7 cellular contexts compared by ENCODE assay signal in the genomic region with DNA sequence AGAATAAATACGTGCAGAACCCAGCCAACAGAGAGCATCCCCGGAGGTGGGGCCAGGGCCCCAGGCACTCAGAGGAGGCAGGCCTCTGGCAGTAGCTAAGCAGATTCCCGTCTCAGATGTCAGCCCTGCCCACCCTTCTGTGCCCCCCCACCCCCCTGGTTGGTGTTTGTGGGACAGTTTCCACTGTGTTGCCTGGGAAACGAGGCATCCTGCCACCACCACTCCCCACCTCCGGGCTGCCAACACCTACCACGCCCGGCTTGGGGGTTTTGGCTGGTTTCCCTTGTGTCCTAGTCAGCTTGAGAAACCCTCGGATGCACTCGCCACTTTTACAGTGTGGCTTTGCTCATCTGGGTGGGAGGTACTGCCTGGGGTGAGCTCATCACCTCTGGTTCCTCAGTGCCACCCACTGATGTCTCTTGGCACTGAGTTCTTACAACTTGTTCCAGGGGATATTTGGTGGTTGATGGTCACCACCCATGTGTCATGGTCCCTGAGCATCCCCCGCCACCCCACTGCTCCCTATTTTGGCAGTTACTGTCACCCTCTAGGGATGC.
DNase-seq lines count a peak whose midpoint lies in the region; ATAC-seq, FAIRE-seq and TF ChIP-seq lines count a peak whose summit lies in the region.

No MANE protein-coding gene starts in this region.

- peak overlapping the region; percentile 48 for H3K27ac Mint-ChIP-seq in stimulated activated naive B cell treated with anti-CD40 and anti-IgM and Interleukin-4, amounts not matched to agents 10 μg/mL and 1 μg/mL and 100 μg/mL, for 72 hours

- in situ Hi-C loops in astrocyte of the cerebellum (cut with HindIII; ENCODE audit: low sequenced_read_pairs) = no loop called here

- H3K27me3 ChIP-seq in lung (ENCODE audit: control insufficient read depth, insufficient read depth) = no peaks in the 10 kb centered on the region

- H3K9me3 ChIP-seq in lung (ENCODE audit: control insufficient read depth in 2 of 2, insufficient read depth in 1 of 2, low read length in 1 of 2) = peaks cover 0 to 2% of the 10 kb centered on the region in 2 donors

- H3K4me1 Mint-ChIP-seq in stimulated activated naive B cell treated with anti-CD40 and anti-IgM and Interleukin-4, amounts not matched to agents 10 μg/mL and 1 μg/mL and 100 μg/mL, for 72 hours = peaks cover 3 to 4% of the 10 kb centered on the region in 2 donors

- H3K27me3 Mint-ChIP-seq in stimulated activated naive B cell treated with anti-CD40 and anti-IgM and Interleukin-4, amounts not matched to agents 10 μg/mL and 1 μg/mL and 100 μg/mL, for 72 hours = peaks cover 5 to 7% of the 10 kb centered on the region in 2 donors

- peaks cover 0 to 1% of the 10 kb centered on the region in 2 donors for H3K9me3 Mint-ChIP-seq in stimulated activated naive B cell treated with anti-CD40 and anti-IgM and Interleukin-4, amounts not matched to agents 10 μg/mL and 1 μg/mL and 100 μg/mL, for 72 hours

- no peaks in the 10 kb centered on the region for H3K36me3 Mint-ChIP-seq in stimulated activated naive B cell treated with anti-CD40 and anti-IgM and Interleukin-4, amounts not matched to agents 10 μg/mL and 1 μg/mL and 100 μg/mL, for 72 hours

- 37 to 61% methylated on average over 10 of the region's 10 CpGs for WGBS in lung, 2 donors

- H3K4me3 ChIP-seq in astrocyte of the cerebellum (ENCODE audit: low read depth, low read length) = no peak overlapping the region
- no peak overlapping the region for H3K4me3 ChIP-seq in lung

- DNase-seq in HTR-8/SVneo (ENCODE audit: insufficient read length, low spot score) (peak; percentile 90), T1000 (lab: John Stamatoyannopoulos, UW) (peak; percentile 96), astrocyte of the cerebellum (ENCODE audit: low read depth) (peak; percentile 29), lung (ENCODE audit: low spot score) (peak; percentile 42), GF-D8 (lab: John Stamatoyannopoulos, UW) (no peak)
- DNase-seq in stimulated activated naive B cell treated with anti-CD40 and anti-IgM and Interleukin-4, amounts not matched to agents 10 μg/mL and 1 μg/mL and 100 μg/mL, for 72 hours = peak; percentile 29

- H3K4me1 ChIP-seq in lung (ENCODE audit: control insufficient read depth in 2 of 2, insufficient read depth in 2 of 2, low read length in 2 of 2) = peaks cover 0 to 4% of the 10 kb centered on the region in 2 donors

- peak; percentile 37 for ATAC-seq in lung (ENCODE audit: insufficient read depth, low FRiP score)
- ATAC-seq in stimulated activated naive B cell treated with anti-CD40 and anti-IgM and Interleukin-4, amounts not matched to agents 10 μg/mL and 1 μg/mL and 100 μg/mL, for 72 hours (replicated peaks) = peak; percentile 75 to 86
- no peak for ATAC-seq in HG02870 (IDR thresholded peaks at IDR 0.05; ENCODE audit: unreplicated experiment)

- no peak overlapping the region for H3K4me3 Mint-ChIP-seq in stimulated activated naive B cell treated with anti-CD40 and anti-IgM and Interleukin-4, amounts not matched to agents 10 μg/mL and 1 μg/mL and 100 μg/mL, for 72 hours

- peak; percentile 76 for FAIRE-seq in HTR-8/SVneo (lab: Jason Lieb, UNC)

- no peaks in the 10 kb centered on the region for H3K36me3 ChIP-seq in lung (ENCODE audit: control insufficient read depth in 2 of 2, insufficient read depth in 2 of 2, low read length in 2 of 2)

- TF ChIP-seq CTCF in astrocyte of the cerebellum (IDR thresholded peaks at IDR 0.05; ENCODE audit: low read depth, low read length, missing control alignments) = no peak
- TF ChIP-seq CTCF in lung (IDR thresholded peaks at IDR 0.05; ENCODE audit: control extremely low read depth, extremely low read depth) = no peak

- H3K27ac ChIP-seq in lung (ENCODE audit: low read depth in 1 of 2, low read length in 1 of 2) = peak overlapping the region in 1 of 2 donors; percentile 8
